Comparison of ENCODE assay signal across 20 cellular contexts in genomic region chr9:125826850-125827249, GRCh38.
DNase-seq lines count a peak whose midpoint lies in the region; ATAC-seq, FAIRE-seq and TF ChIP-seq lines count a peak whose summit lies in the region.
"Had no signal": no experiment of that assay in that cellular context is flagged by ENCODE, and none has a peak within 500 bp of the region (broad histone marks: within the 10 kb centered on the region; RNA-seq: fewer than 3 reads in every experiment).

No MANE protein-coding gene starts in this region.

- no peak overlapping the region for H3K4me3 Mint-ChIP-seq in neural crest cell
- H3K4me3 Mint-ChIP-seq in T-helper 2 cell treated with Interferon-gamma antibody and Interleukin-4, amounts not matched to agents 5 μg/mL and 100 μg/mL, for 36 hours: no peak overlapping the region
- H3K4me3 Mint-ChIP-seq: CD14-positive monocyte; CD4-positive, CD25-positive, alpha-beta regulatory T cell; CD8-positive, alpha-beta T cell had no signal

- H3K9me3 ChIP-seq in Loucy (ENCODE audit: insufficient read depth, low read depth, low read length): no peaks in the 10 kb centered on the region
- H3K9me3 ChIP-seq: BE2C, BLaER1, Caco-2 had no signal

- H3K4me2 ChIP-seq in Loucy (ENCODE audit: low read depth, low read length, poor library complexity, severe bottlenecking): peak overlapping the region; percentile 83
- H3K4me2 ChIP-seq: BLaER1 had no signal

- H4K20me1 ChIP-seq in Loucy (ENCODE audit: insufficient read depth, low read length, poor library complexity, severe bottlenecking): no peaks in the 10 kb centered on the region
- H4K20me1 ChIP-seq: BLaER1 had no signal

- DNase-seq in GM12891 (ENCODE audit: insufficient read length, low spot score): no peak
- no peak for DNase-seq in neural crest cell (ENCODE audit: low read depth, low spot score)
- no peak for DNase-seq in T-helper 2 cell treated with Interferon-gamma antibody and Interleukin-4, amounts not matched to agents 5 μg/mL and 100 μg/mL, for 36 hours (ENCODE audit: low spot score)
- no peak for DNase-seq in activated gamma-delta T cell (lab: John Stamatoyannopoulos, UW)
- DNase-seq: 8988T; ACHN; BE2C; C1 segment of cervical spinal cord; Caco-2; Calu3; CD4-positive, CD25-positive, alpha-beta regulatory T cell; CD8-positive, alpha-beta T cell; DMS79 treated with DMSO at 0.1 percent for 48 hours; GF-D8 had no signal

- peaks cover 90% of the 10 kb centered on the region for H3K79me2 ChIP-seq in Loucy (ENCODE audit: insufficient read depth, low read length)

- TF ChIP-seq CTCF in Loucy (conservative IDR thresholded peaks at IDR 0.05; ENCODE audit: low read length) (no peak), neural crest cell (conservative IDR thresholded peaks at IDR 0.05) (no peak)

- no peaks in the 10 kb centered on the region for H3K36me3 Mint-ChIP-seq in neural crest cell (ENCODE audit: low read depth)
- peaks cover 1% of the 10 kb centered on the region for H3K36me3 Mint-ChIP-seq in T-helper 2 cell treated with Interferon-gamma antibody and Interleukin-4, amounts not matched to agents 5 μg/mL and 100 μg/mL, for 36 hours (ENCODE audit: low read depth)
- H3K36me3 Mint-ChIP-seq: CD14-positive monocyte; CD4-positive, CD25-positive, alpha-beta regulatory T cell; CD8-positive, alpha-beta T cell had no signal

- no peaks in the 10 kb centered on the region for H3K9me2 ChIP-seq in Loucy (replicated peaks; ENCODE audit: low read depth, low read length)

- H3K27me3 Mint-ChIP-seq in neural crest cell (ENCODE audit: low read depth): no peaks in the 10 kb centered on the region
- H3K27me3 Mint-ChIP-seq in T-helper 2 cell treated with Interferon-gamma antibody and Interleukin-4, amounts not matched to agents 5 μg/mL and 100 μg/mL, for 36 hours (ENCODE audit: low read depth): no peaks in the 10 kb centered on the region
- H3K27me3 Mint-ChIP-seq: CD4-positive, CD25-positive, alpha-beta regulatory T cell had no signal

- H3K4me1 Mint-ChIP-seq in neural crest cell: peaks cover 8% of the 10 kb centered on the region
- peaks cover 25% of the 10 kb centered on the region for H3K4me1 Mint-ChIP-seq in T-helper 2 cell treated with Interferon-gamma antibody and Interleukin-4, amounts not matched to agents 5 μg/mL and 100 μg/mL, for 36 hours (ENCODE audit: low read depth)

- H2AFZ ChIP-seq in Loucy (ENCODE audit: low read length): no peak overlapping the region

- no peaks in the 10 kb centered on the region for H3F3A ChIP-seq in Loucy (ENCODE audit: low read depth)

- H3K4me3 ChIP-seq in Loucy (ENCODE audit: low read length, poor library complexity, severe bottlenecking): peak overlapping the region; percentile 4
- H3K4me3 ChIP-seq: BLaER1 had no signal

- no peak for TF ChIP-seq POLR2A in GM12891 (IDR thresholded peaks at IDR 0.05; ENCODE audit: low read depth, low read length)

- H3K9me3 Mint-ChIP-seq in neural crest cell: no peaks in the 10 kb centered on the region
- H3K9me3 Mint-ChIP-seq in T-helper 2 cell treated with Interferon-gamma antibody and Interleukin-4, amounts not matched to agents 5 μg/mL and 100 μg/mL, for 36 hours: no peaks in the 10 kb centered on the region
- H3K9me3 Mint-ChIP-seq: CD14-positive monocyte; CD4-positive, CD25-positive, alpha-beta regulatory T cell; CD8-positive, alpha-beta T cell had no signal

- H3K9ac ChIP-seq in Loucy (ENCODE audit: low read depth, low read length, poor library complexity, severe bottlenecking): no peak overlapping the region
- H3K9ac ChIP-seq: BLaER1 had no signal

- no peak for ATAC-seq in GM18867 (IDR thresholded peaks at IDR 0.05; ENCODE audit: unreplicated experiment)
- ATAC-seq: CD8-positive, alpha-beta T cell had no signal

- no peaks in the 10 kb centered on the region for H3K27me3 ChIP-seq in Loucy (ENCODE audit: insufficient read depth, low read length, poor library complexity, severe bottlenecking)
- H3K27me3 ChIP-seq: BE2C, BLaER1 had no signal

- H3K36me3 ChIP-seq in Loucy (ENCODE audit: insufficient read depth, low read length): no peaks in the 10 kb centered on the region
- H3K36me3 ChIP-seq: BE2C, BLaER1 had no signal

- FAIRE-seq in GM12891 (lab: Jason Lieb, UNC): peak; percentile 58
- FAIRE-seq: GM12892, GM18507 had no signal

- peaks cover 90% of the 10 kb centered on the region for H3K4me1 ChIP-seq in Loucy (ENCODE audit: insufficient read depth, low read length, poor library complexity, severe bottlenecking)
- H3K4me1 ChIP-seq: Caco-2 had no signal

- peak overlapping the region; percentile 27 for H3K27ac Mint-ChIP-seq in neural crest cell (ENCODE audit: unreplicated experiment)
- no peak overlapping the region for H3K27ac Mint-ChIP-seq in T-helper 2 cell treated with Interferon-gamma antibody and Interleukin-4, amounts not matched to agents 5 μg/mL and 100 μg/mL, for 36 hours
- H3K27ac Mint-ChIP-seq: CD14-positive monocyte; CD4-positive, CD25-positive, alpha-beta regulatory T cell; CD8-positive, alpha-beta T cell had no signal

TF ChIP-seq in GM12891, 5 proteins besides CTCF, POLR2A, EP300 and RAD21:
- TF ChIP-seq PAX5 (IDR thresholded peaks at IDR 0.05; ENCODE audit: insufficient read depth, low read length, severe bottlenecking) (no peak), POLR2AphosphoS5 (IDR thresholded peaks at IDR 0.05; ENCODE audit: low read depth, low read length) (no peak), POU2F2 (IDR thresholded peaks at IDR 0.05; ENCODE audit: low read depth, low read length) (no peak), SPI1 (IDR thresholded peaks at IDR 0.05; ENCODE audit: low read depth, low read length) (no peak), TAF1 (IDR thresholded peaks at IDR 0.05; ENCODE audit: low read depth, low read length) (no peak)
